In the genomic region with DNA sequence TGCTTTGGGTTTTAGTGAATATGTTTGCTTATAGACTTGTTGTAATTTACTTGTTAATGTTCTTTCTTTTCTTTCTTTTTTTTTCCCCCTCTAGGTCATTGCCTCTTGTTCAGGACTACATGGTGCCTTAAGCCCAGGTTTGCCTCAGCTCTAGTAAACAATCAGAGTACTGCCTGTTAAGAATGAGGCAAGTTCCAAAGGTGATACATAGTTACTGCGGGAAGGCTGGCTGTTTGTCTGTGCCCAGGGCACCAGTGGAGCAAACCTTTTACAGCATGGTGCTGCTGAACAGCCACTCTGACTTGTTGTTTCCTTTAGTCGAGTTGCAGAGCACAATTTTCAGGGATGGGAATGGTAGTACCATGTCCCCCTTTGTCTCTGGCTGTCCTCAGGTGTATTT, we compare ENCODE assay signal across 38 cellular contexts.
"Had no signal": no experiment of that assay in that cellular context is flagged by ENCODE, and none has a peak within 500 bp of the region (broad histone marks: within the 10 kb centered on the region; RNA-seq: fewer than 3 reads in every experiment).

No MANE protein-coding gene starts in this region.

- H3K27ac Mint-ChIP-seq: activated naive CD4-positive, alpha-beta T cell treated with anti-CD3 and anti-CD28 coated beads for 36 hours; activated naive CD4-positive, alpha-beta T cell treated with anti-CD3 and anti-CD28 coated beads, Interleukin-2, amount 10 ng/mL, durations not matched to agents 7 days and 5 days; activated naive CD4-positive, alpha-beta T cell treated with anti-CD3 and anti-CD28 coated beads, Interleukin-2, amount 50 U/mL, for 24 hours; activated naive CD4-positive, alpha-beta T cell treated with anti-CD3 and anti-CD28 coated beads, Interleukin-2, amount 50 U/mL, for 72 hours; activated naive CD8-positive, alpha-beta T cell; activated naive CD8-positive, alpha-beta T cell treated with anti-CD3 and anti-CD28 coated beads for 36 hours; activated naive CD8-positive, alpha-beta T cell treated with anti-CD3 and anti-CD28 coated beads, Interleukin-2, amount 10 ng/mL, durations not matched to agents 7 days and 5 days; activated naive CD8-positive, alpha-beta T cell treated with anti-CD3 and anti-CD28 coated beads, Interleukin-2, amount 50 U/mL, for 24 hours; activated T-cell treated with anti-CD3 and anti-CD28 coated beads, Interleukin-2, amount 50 U/mL, for 24 hours; activated T-cell treated with anti-CD3 and anti-CD28 coated beads, Interleukin-2, amount 50 U/mL, for 72 hours; activated T-helper 1 cell treated with anti-CD3 and anti-CD28 coated beads, Interleukin-12 subunit alpha, Interleukin-12 subunit beta, Interleukin-2, Interleukin-4 antibody, amounts not matched to agents 30 ng/mL and 10 ng/mL and 1 ng/mL, durations not matched to agents 14 hours and 24 hours and 36 hours; activated T-helper 17 cell treated with anti-CD3 and anti-CD28 coated beads, Interleukin-2, amount 50 U/mL, for 72 hours; activated T-helper 2 cell treated with anti-CD3 and anti-CD28 coated beads, Interferon-gamma antibody, Interleukin-2, Interleukin-4, amounts not matched to agents 10 μg/mL and 5 μg/mL and 100 μg/mL, durations not matched to agents 14 hours and 24 hours and 36 hours; brain had no signal

- H3K27me3 Mint-ChIP-seq: activated naive CD4-positive, alpha-beta T cell treated with anti-CD3 and anti-CD28 coated beads, Interleukin-2, amount 10 ng/mL, durations not matched to agents 7 days and 5 days; activated naive CD8-positive, alpha-beta T cell; activated naive CD8-positive, alpha-beta T cell treated with anti-CD3 and anti-CD28 coated beads, Interleukin-2, amount 10 ng/mL, durations not matched to agents 7 days and 5 days; activated naive CD8-positive, alpha-beta T cell treated with anti-CD3 and anti-CD28 coated beads, Interleukin-2, amount 50 U/mL, for 24 hours; brain; central memory CD8-positive, alpha-beta T cell had no signal

- H3K4me3 Mint-ChIP-seq: activated naive CD4-positive, alpha-beta T cell treated with anti-CD3 and anti-CD28 coated beads for 36 hours; activated naive CD4-positive, alpha-beta T cell treated with anti-CD3 and anti-CD28 coated beads, Interleukin-2, amount 10 ng/mL, durations not matched to agents 7 days and 5 days; activated naive CD4-positive, alpha-beta T cell treated with anti-CD3 and anti-CD28 coated beads, Interleukin-2, amount 50 U/mL, for 24 hours; activated naive CD8-positive, alpha-beta T cell; activated naive CD8-positive, alpha-beta T cell treated with anti-CD3 and anti-CD28 coated beads for 36 hours; activated naive CD8-positive, alpha-beta T cell treated with anti-CD3 and anti-CD28 coated beads, Interleukin-2, amount 10 ng/mL, durations not matched to agents 7 days and 5 days; activated naive CD8-positive, alpha-beta T cell treated with anti-CD3 and anti-CD28 coated beads, Interleukin-2, amount 50 U/mL, for 24 hours; activated T-cell treated with anti-CD3 and anti-CD28 coated beads, Interleukin-2, amount 50 U/mL, for 24 hours; activated T-cell treated with anti-CD3 and anti-CD28 coated beads, Interleukin-2, amount 50 U/mL, for 4 hours; activated T-cell treated with anti-CD3 and anti-CD28 coated beads, Interleukin-2, amount 50 U/mL, for 72 hours; activated T-helper 1 cell treated with anti-CD3 and anti-CD28 coated beads, Interleukin-12 subunit alpha, Interleukin-12 subunit beta, Interleukin-2, Interleukin-4 antibody, amounts not matched to agents 30 ng/mL and 10 ng/mL and 1 ng/mL, durations not matched to agents 14 hours and 24 hours and 36 hours; activated T-helper 17 cell treated with anti-CD3 and anti-CD28 coated beads, Interleukin-2, amount 50 U/mL, for 72 hours; brain; central memory CD8-positive, alpha-beta T cell had no signal

- ATAC-seq: activated naive CD4-positive, alpha-beta T cell treated with anti-CD3 and anti-CD28 coated beads, Interleukin-2, amount 50 U/mL, for 72 hours; activated naive CD8-positive, alpha-beta T cell treated with anti-CD3 and anti-CD28 coated beads, Interleukin-2, amount 50 U/mL, for 24 hours; activated T-cell treated with anti-CD3 and anti-CD28 coated beads, Interleukin-2, amount 50 U/mL, for 4 hours; activated T-cell treated with anti-CD3 and anti-CD28 coated beads, Interleukin-2, amount 50 U/mL, for 72 hours; activated T-helper 17 cell treated with anti-CD3 and anti-CD28 coated beads, Interleukin-2, amount 50 U/mL, for 72 hours; body of pancreas had no signal

- H3K27ac ChIP-seq: adrenal gland, ascending aorta, body of pancreas, brain microvascular endothelial cell, breast epithelium, cardiac muscle cell had no signal

- DNase-seq: activated effector memory CD4-positive, alpha-beta T cell treated with anti-CD3 and anti-CD28 coated beads, Interleukin-2, amount 50 U/mL, for 16 hours; activated effector memory CD4-positive, alpha-beta T cell treated with Interleukin-2 at 50 U/mL for 16 hours; activated gamma-delta T cell; activated gamma-delta T cell treated with Interleukin-2 at 50 U/mL for 16 hours; activated naive CD4-positive, alpha-beta T cell; activated naive CD4-positive, alpha-beta T cell treated with anti-CD3 and anti-CD28 coated beads for 36 hours; activated naive CD4-positive, alpha-beta T cell treated with anti-CD3 and anti-CD28 coated beads, Interleukin-2, amount 10 ng/mL, durations not matched to agents 7 days and 5 days; activated naive CD4-positive, alpha-beta T cell treated with anti-CD3 and anti-CD28 coated beads, Interleukin-2, amount 50 U/mL, for 16 hours; activated naive CD4-positive, alpha-beta T cell treated with Interleukin-2 at 50 U/mL for 16 hours; activated naive CD8-positive, alpha-beta T cell treated with anti-CD3 and anti-CD28 coated beads for 36 hours; activated naive CD8-positive, alpha-beta T cell treated with anti-CD3 and anti-CD28 coated beads, Interleukin-2, amount 10 ng/mL, durations not matched to agents 7 days and 5 days; activated naive CD8-positive, alpha-beta T cell treated with anti-CD3 and anti-CD28 coated beads, Interleukin-2, amount 50 U/mL, for 24 hours; activated T-cell treated with anti-CD3 and anti-CD28 coated beads, Interleukin-2, amount 50 U/mL, for 1 hour; activated T-cell treated with anti-CD3 and anti-CD28 coated beads, Interleukin-2, amount 50 U/mL, for 24 hours; activated T-cell treated with anti-CD3 and anti-CD28 coated beads, Interleukin-2, amount 50 U/mL, for 4 hours; activated T-cell treated with anti-CD3 and anti-CD28 coated beads, Interleukin-2, amount 50 U/mL, for 48 hours; activated T-cell treated with anti-CD3 and anti-CD28 coated beads, Interleukin-2, amount 50 U/mL, for 72 hours; adrenal gland; amniotic stem cell; amygdala; anterior cingulate cortex; aorta; body of pancreas; brain microvascular endothelial cell; caudate nucleus; central memory CD4-positive, alpha-beta T cell; cerebellar nuclear complex had no signal

- H3K27me3 ChIP-seq: adrenal gland, ascending aorta, body of pancreas, brain microvascular endothelial cell, breast epithelium, cardiac muscle cell had no signal

- H3K9me3 ChIP-seq: adrenal gland, body of pancreas had no signal

- H3K36me3 Mint-ChIP-seq: activated naive CD4-positive, alpha-beta T cell treated with anti-CD3 and anti-CD28 coated beads, Interleukin-2, amount 10 ng/mL, durations not matched to agents 7 days and 5 days; activated naive CD4-positive, alpha-beta T cell treated with anti-CD3 and anti-CD28 coated beads, Interleukin-2, amount 50 U/mL, for 24 hours; activated naive CD8-positive, alpha-beta T cell; activated naive CD8-positive, alpha-beta T cell treated with anti-CD3 and anti-CD28 coated beads for 36 hours; activated naive CD8-positive, alpha-beta T cell treated with anti-CD3 and anti-CD28 coated beads, Interleukin-2, amount 10 ng/mL, durations not matched to agents 7 days and 5 days; brain had no signal

- H3K4me1 Mint-ChIP-seq: activated naive CD4-positive, alpha-beta T cell treated with anti-CD3 and anti-CD28 coated beads, Interleukin-2, amount 10 ng/mL, durations not matched to agents 7 days and 5 days; activated naive CD4-positive, alpha-beta T cell treated with anti-CD3 and anti-CD28 coated beads, Interleukin-2, amount 50 U/mL, for 24 hours; activated naive CD8-positive, alpha-beta T cell treated with anti-CD3 and anti-CD28 coated beads for 36 hours; activated naive CD8-positive, alpha-beta T cell treated with anti-CD3 and anti-CD28 coated beads, Interleukin-2, amount 10 ng/mL, durations not matched to agents 7 days and 5 days; activated naive CD8-positive, alpha-beta T cell treated with anti-CD3 and anti-CD28 coated beads, Interleukin-2, amount 50 U/mL, for 24 hours; activated T-helper 17 cell treated with anti-CD3 and anti-CD28 coated beads, Interleukin-2, amount 50 U/mL, for 72 hours; central memory CD8-positive, alpha-beta T cell had no signal

- H3K4me1 ChIP-seq: adrenal gland, ascending aorta, body of pancreas, breast epithelium had no signal

- H3K9me3 Mint-ChIP-seq: activated naive CD8-positive, alpha-beta T cell treated with anti-CD3 and anti-CD28 coated beads, Interleukin-2, amount 10 ng/mL, durations not matched to agents 7 days and 5 days; activated T-cell treated with anti-CD3 and anti-CD28 coated beads, Interleukin-2, amount 50 U/mL, for 4 hours; activated T-helper 1 cell treated with anti-CD3 and anti-CD28 coated beads, Interleukin-12 subunit alpha, Interleukin-12 subunit beta, Interleukin-2, Interleukin-4 antibody, amounts not matched to agents 30 ng/mL and 10 ng/mL and 1 ng/mL, durations not matched to agents 14 hours and 24 hours and 36 hours; activated T-helper 2 cell treated with anti-CD3 and anti-CD28 coated beads, Interferon-gamma antibody, Interleukin-2, Interleukin-4, amounts not matched to agents 10 μg/mL and 5 μg/mL and 100 μg/mL, durations not matched to agents 14 hours and 24 hours and 36 hours had no signal
